15 cellular contexts compared by ENCODE assay signal in genomic region chr11:31422703-31423102, GRCh38. TPM values are rescaled to one million over a fixed set of nuclear protein-coding genes. Genes with fewer than 3 reads are reported as not detected.
"Had no signal": no experiment of that assay in that cellular context is flagged by ENCODE, and none has a peak within 500 bp of the region (broad histone marks: within the 10 kb centered on the region; RNA-seq: fewer than 3 reads in every experiment).

No MANE protein-coding gene starts in this region.

- H3K4me1 ChIP-seq: lower lobe of right lung, stomach, testis, upper lobe of left lung had no signal

- H3K27ac ChIP-seq: brain microvascular endothelial cell, lower lobe of right lung, ovary, stomach, testis, upper lobe of left lung had no signal

- H3K36me3 Mint-ChIP-seq: mesothelial cell of epicardium had no signal

- H3K36me3 ChIP-seq: brain microvascular endothelial cell, ovary, upper lobe of left lung had no signal

- H3K4me1 Mint-ChIP-seq: activated naive CD8-positive, alpha-beta T cell treated with anti-CD3 and anti-CD28 coated beads, Interleukin-2, amount 10 ng/mL, durations not matched to agents 7 days and 5 days had no signal

- H3K27ac Mint-ChIP-seq: activated naive CD8-positive, alpha-beta T cell treated with anti-CD3 and anti-CD28 coated beads, Interleukin-2, amount 10 ng/mL, durations not matched to agents 7 days and 5 days; mesothelial cell of epicardium had no signal

- H3K27me3 ChIP-seq: brain microvascular endothelial cell, ovary, stomach, testis, upper lobe of left lung had no signal

- H3K9me3 ChIP-seq: lower lobe of right lung, ovary, stomach, testis, upper lobe of left lung had no signal

- H3K4me3 ChIP-seq: lower lobe of right lung, ovary, stomach, testis, upper lobe of left lung had no signal

- ATAC-seq: effector memory CD8-positive, alpha-beta T cell; lower lobe of right lung; sciatic nerve had no signal

- DNase-seq: activated CD4-positive, alpha-beta T cell treated with anti-CD3 and anti-CD28 coated beads, Interleukin-2, amount 50 U/mL, for 4 hours; activated CD4-positive, CD25-positive, alpha-beta regulatory T cell treated with anti-CD3 and anti-CD28 coated beads, Interleukin-2, amount 50 U/mL, for 72 hours; activated naive CD4-positive, alpha-beta T cell; activated naive CD8-positive, alpha-beta T cell treated with anti-CD3 and anti-CD28 coated beads, Interleukin-2, amount 10 ng/mL, durations not matched to agents 7 days and 5 days; activated T-cell treated with anti-CD3 and anti-CD28 coated beads for 4 hours; brain microvascular endothelial cell; effector memory CD8-positive, alpha-beta T cell; foreskin melanocyte; lower lobe of right lung; ovary; stomach; testis; upper lobe of left lung had no signal

- H3K4me3 Mint-ChIP-seq: activated naive CD8-positive, alpha-beta T cell treated with anti-CD3 and anti-CD28 coated beads, Interleukin-2, amount 10 ng/mL, durations not matched to agents 7 days and 5 days; effector memory CD8-positive, alpha-beta T cell; mesothelial cell of epicardium had no signal

- H3K9me3 Mint-ChIP-seq: activated naive CD8-positive, alpha-beta T cell treated with anti-CD3 and anti-CD28 coated beads, Interleukin-2, amount 10 ng/mL, durations not matched to agents 7 days and 5 days; effector memory CD8-positive, alpha-beta T cell; mesothelial cell of epicardium had no signal

- H3K27me3 Mint-ChIP-seq: activated naive CD8-positive, alpha-beta T cell treated with anti-CD3 and anti-CD28 coated beads, Interleukin-2, amount 10 ng/mL, durations not matched to agents 7 days and 5 days; effector memory CD8-positive, alpha-beta T cell had no signal

RNA-seq across cellular contexts. Expression of gene DCDC1, which starts 53.2 kb away (rescaled TPM):
- total RNA-seq: activated naive CD8-positive, alpha-beta T cell treated with anti-CD3 and anti-CD28 coated beads, Interleukin-2, amount 10 ng/mL, durations not matched to agents 7 days and 5 days had no signal
- polyA plus RNA-seq: stomach had no signal
